In genomic region chr4:121711263-121712000, GRCh38 we compare ENCODE assay signal across 1 cellular context.
TF ChIP-seq lines count a peak whose summit lies in the region.

No MANE protein-coding gene starts in this region.

TF ChIP-seq in HepG2, 621 proteins besides CTCF, POLR2A, EP300 and RAD21 (continued from another document):
- TF ChIP-seq, protein P1, sequence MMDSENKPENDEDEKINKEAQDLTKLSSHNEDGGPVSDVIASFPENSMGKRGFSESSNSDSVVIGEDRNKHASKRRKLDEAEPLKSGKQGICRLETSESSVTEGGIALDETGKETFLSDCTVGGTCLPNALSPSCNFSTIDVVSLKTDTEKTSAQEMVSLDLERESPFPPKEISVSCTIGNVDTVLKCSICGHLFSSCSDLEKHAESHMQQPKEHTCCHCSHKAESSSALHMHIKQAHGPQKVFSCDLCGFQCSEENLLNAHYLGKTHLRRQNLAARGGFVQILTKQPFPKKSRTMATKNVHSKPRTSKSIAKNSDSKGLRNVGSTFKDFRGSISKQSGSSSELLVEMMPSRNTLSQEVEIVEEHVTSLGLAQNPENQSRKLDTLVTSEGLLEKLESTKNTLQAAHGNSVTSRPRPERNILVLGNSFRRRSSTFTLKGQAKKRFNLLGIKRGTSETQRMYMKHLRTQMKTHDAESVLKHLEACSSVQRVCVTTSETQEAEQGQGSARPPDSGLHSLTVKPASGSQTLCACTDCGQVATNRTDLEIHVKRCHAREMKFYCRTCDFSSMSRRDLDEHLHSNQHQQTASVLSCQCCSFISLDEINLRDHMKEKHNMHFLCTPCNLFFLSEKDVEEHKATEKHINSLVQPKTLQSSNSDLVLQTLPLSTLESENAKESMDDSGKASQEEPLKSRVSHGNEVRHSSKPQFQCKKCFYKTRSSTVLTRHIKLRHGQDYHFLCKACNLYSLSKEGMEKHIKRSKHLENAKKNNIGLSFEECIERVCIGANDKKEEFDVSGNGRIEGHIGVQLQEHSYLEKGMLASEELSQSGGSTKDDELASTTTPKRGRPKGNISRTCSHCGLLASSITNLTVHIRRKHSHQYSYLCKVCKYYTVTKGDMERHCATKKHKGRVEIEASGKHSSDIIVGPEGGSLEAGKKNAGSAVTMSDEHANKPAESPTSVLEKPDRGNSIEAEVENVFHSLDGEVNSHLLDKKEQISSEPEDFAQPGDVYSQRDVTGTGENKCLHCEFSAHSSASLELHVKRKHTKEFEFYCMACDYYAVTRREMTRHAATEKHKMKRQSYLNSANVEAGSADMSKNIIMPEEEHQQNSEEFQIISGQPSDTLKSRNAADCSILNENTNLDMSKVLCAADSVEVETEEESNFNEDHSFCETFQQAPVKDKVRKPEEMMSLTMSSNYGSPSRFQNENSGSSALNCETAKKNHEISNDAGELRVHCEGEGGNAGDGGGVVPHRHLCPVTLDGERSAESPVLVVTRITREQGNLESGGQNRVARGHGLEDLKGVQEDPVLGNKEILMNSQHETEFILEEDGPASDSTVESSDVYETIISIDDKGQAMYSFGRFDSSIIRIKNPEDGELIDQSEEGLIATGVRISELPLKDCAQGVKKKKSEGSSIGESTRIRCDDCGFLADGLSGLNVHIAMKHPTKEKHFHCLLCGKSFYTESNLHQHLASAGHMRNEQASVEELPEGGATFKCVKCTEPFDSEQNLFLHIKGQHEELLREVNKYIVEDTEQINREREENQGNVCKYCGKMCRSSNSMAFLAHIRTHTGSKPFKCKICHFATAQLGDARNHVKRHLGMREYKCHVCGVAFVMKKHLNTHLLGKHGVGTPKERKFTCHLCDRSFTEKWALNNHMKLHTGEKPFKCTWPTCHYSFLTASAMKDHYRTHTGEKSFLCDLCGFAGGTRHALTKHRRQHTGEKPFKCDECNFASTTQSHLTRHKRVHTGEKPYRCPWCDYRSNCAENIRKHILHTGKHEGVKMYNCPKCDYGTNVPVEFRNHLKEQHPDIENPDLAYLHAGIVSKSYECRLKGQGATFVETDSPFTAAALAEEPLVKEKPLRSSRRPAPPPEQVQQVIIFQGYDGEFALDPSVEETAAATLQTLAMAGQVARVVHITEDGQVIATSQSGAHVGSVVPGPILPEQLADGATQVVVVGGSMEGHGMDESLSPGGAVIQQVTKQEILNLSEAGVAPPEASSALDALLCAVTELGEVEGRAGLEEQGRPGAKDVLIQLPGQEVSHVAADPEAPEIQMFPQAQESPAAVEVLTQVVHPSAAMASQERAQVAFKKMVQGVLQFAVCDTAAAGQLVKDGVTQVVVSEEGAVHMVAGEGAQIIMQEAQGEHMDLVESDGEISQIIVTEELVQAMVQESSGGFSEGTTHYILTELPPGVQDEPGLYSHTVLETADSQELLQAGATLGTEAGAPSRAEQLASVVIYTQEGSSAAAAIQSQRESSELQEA (CRISPR knock-in tag; IDR thresholded peaks at IDR 0.05; ENCODE audit: not compliant biosample characterization), result no peak
